ENCODE assay signal across 8 cellular contexts in the genomic region with DNA sequence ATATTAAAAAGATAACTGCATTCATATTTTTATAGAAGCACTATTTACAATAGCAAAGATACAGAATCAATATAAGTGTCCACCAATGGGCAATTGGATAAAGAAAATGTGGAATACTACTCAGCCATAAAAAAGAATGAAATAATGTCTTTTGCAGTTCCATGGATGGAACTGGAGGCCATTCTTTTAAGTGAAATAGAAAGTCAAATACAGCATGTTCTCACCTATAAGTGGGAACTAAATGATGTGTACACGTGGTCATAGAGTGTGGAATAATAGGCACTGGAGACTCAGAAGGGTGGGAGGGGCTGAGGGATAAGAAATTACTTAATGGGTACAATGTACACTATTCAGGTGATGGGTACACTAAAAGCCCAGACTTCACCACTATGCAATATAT.
"Had no signal": no experiment of that assay in that cellular context is flagged by ENCODE, and none has a peak within 500 bp of the region (broad histone marks: within the 10 kb centered on the region; RNA-seq: fewer than 3 reads in every experiment).

No MANE protein-coding gene starts in this region.

- ATAC-seq: GM12878 had no signal

- H3K4me3 ChIP-seq: GM12878 had no signal

- DNase-seq: GDM1, GF-D8 had no signal

- FAIRE-seq: G401.6, GM12878, GM12891, GM12892, GM18507, GM19239 had no signal
